Comparison of ENCODE assay signal across 35 cellular contexts in genomic region chr3:98290916-98291315, GRCh38. TPM values are rescaled to one million over a fixed set of nuclear protein-coding genes. Genes with fewer than 3 reads are reported as not detected.
"Had no signal": no experiment of that assay in that cellular context is flagged by ENCODE, and none has a peak within 500 bp of the region (broad histone marks: within the 10 kb centered on the region; RNA-seq: fewer than 3 reads in every experiment).

No MANE protein-coding gene starts in this region.

- ATAC-seq: esophagus mucosa, gastrocnemius medialis, heart right ventricle, left colon, left lung, left ventricle myocardium superior, mucosa of descending colon had no signal

- H3K27ac ChIP-seq: coronary artery, dorsolateral prefrontal cortex, epithelial cell of prostate, esophagus squamous epithelium, gastrocnemius medialis, heart right ventricle, left lung, lower lobe of right lung had no signal

- DNase-seq: dermis blood vessel endothelial cell; dorsolateral prefrontal cortex; effector CD4-positive, alpha-beta T cell; effector memory CD4-positive, alpha-beta T cell; erythroblast; esophagus squamous epithelium; foreskin fibroblast; foreskin melanocyte; gastrocnemius medialis; glutamatergic neuron; head of caudate nucleus; heart right ventricle; hippocampal formation; immature natural killer cell; islet precursor cell; kidney; kidney glomerular epithelial cell; left colon; left lung; left ventricle myocardium superior; lower lobe of right lung; mesenchymal stem cell; mucosa of descending colon; naive B cell had no signal

- H3K36me3 ChIP-seq: esophagus squamous epithelium, gastrocnemius medialis, heart right ventricle, left lung, lower lobe of right lung had no signal

- H3K4me1 ChIP-seq: esophagus squamous epithelium, gastrocnemius medialis, heart right ventricle, left lung, lower lobe of right lung had no signal

- H3K27me3 ChIP-seq: esophagus squamous epithelium, gastrocnemius medialis, heart right ventricle, left lung had no signal

- H3K36me3 Mint-ChIP-seq: immature natural killer cell, mesothelial cell of epicardium, naive B cell had no signal

- H3K27ac Mint-ChIP-seq: immature natural killer cell, mesothelial cell of epicardium, naive B cell had no signal

- H3K9me3 ChIP-seq: esophagus squamous epithelium, gastrocnemius medialis, lower lobe of right lung had no signal

- H3K4me3 ChIP-seq: coronary artery, dorsolateral prefrontal cortex, esophagus squamous epithelium, gastrocnemius medialis, heart right ventricle, left lung, lower lobe of right lung, mucosa of descending colon had no signal

- H3K27me3 Mint-ChIP-seq: naive B cell had no signal

- FAIRE-seq: colon, endometrium, kidney had no signal

- H3K4me1 Mint-ChIP-seq: immature natural killer cell, mesothelial cell of epicardium, naive B cell had no signal

- H3K4me3 Mint-ChIP-seq: immature natural killer cell, mesothelial cell of epicardium, naive B cell had no signal

RNA-seq across cellular contexts. Expression of gene OR5H2, which starts 8.6 kb away (rescaled TPM):
- total RNA-seq: dermis blood vessel endothelial cell, dorsolateral prefrontal cortex, esophagus mucosa, esophagus squamous epithelium, gastrocnemius medialis, glomerular endothelial cell, heart right ventricle, kidney, left colon, left lung, left ventricle myocardium superior, lower leg skin, lower lobe of right lung, lung microvascular endothelial cell, mesenteric fat pad, mesothelial cell of epicardium, mucosa of descending colon, myocyte had no signal
- polyA plus RNA-seq: heart right ventricle, immature natural killer cell had no signal

RNA-seq across cellular contexts. Expression of gene OR5H6, which starts 26.9 kb away (rescaled TPM):
- total RNA-seq: dermis blood vessel endothelial cell, dorsolateral prefrontal cortex, esophagus mucosa, esophagus squamous epithelium, gastrocnemius medialis, glomerular endothelial cell, heart right ventricle, kidney, left colon, left lung, left ventricle myocardium superior, lower leg skin, lower lobe of right lung, lung microvascular endothelial cell, mesenteric fat pad, mesothelial cell of epicardium, mucosa of descending colon, myocyte had no signal
- polyA plus RNA-seq: heart right ventricle, immature natural killer cell had no signal
